14 cellular contexts compared by ENCODE assay signal in genomic region chr22:45969414-45969799, GRCh38. TPM values are rescaled to one million over a fixed set of nuclear protein-coding genes. Genes with fewer than 3 reads are reported as not detected.
DNase-seq lines count a peak whose midpoint lies in the region; ATAC-seq, FAIRE-seq and TF ChIP-seq lines count a peak whose summit lies in the region.
"Had no signal": no experiment of that assay in that cellular context is flagged by ENCODE, and none has a peak within 500 bp of the region (broad histone marks: within the 10 kb centered on the region; RNA-seq: fewer than 3 reads in every experiment).

No MANE protein-coding gene starts in this region.

- CTCF ChIA-PET in IMR-90 (lab: Yijun Ruan, JAX): interaction anchor here (1.0 kb wide), 1 partner anchor 106 kb away, joined by 5 read pairs; no protein-coding TSS in a partner anchor

- H3K4me2 ChIP-seq in IMR-90 (ENCODE audit: low read depth, low read length): no peak overlapping the region
- peak overlapping the region; percentile 84 for H3K4me2 ChIP-seq in keratinocyte (ENCODE audit: control insufficient read depth, extremely low read depth, insufficient read depth, low read depth, low read length)

- peak overlapping the region; percentile 24; the same call in 1 of the 2 replicates for H4K91ac ChIP-seq in IMR-90 (ENCODE audit: insufficient read depth, low read depth, low read length)

- peak overlapping the region; percentile 44 for H2BK120ac ChIP-seq in IMR-90 (ENCODE audit: low read depth, low read length)

- in situ Hi-C loops in IMR-90 (cut with MboI; ENCODE audit: low sequenced_read_pairs): no loop called here
- in situ Hi-C loops in astrocyte of the spinal cord (cut with HindIII; ENCODE audit: low sequenced_read_pairs): no loop called here

- H3K14ac ChIP-seq in IMR-90 (replicated peaks; ENCODE audit: low read depth, low read length): no peak overlapping the region

- H4K5ac ChIP-seq in IMR-90 (ENCODE audit: low read depth, low read length): no peak overlapping the region

- dilution Hi-C loops in IMR-90 (cut with HindIII; ENCODE audit: low sequenced_read_pairs, unreplicated experiment): no loop called here
- dilution Hi-C loops in keratinocyte (cut with MboI; ENCODE audit: extremely low pct_ligation_motif_present, low sequenced_read_pairs): no loop called here

- H2AFZ ChIP-seq in IMR-90 (replicated peaks; ENCODE audit: low read length, poor library complexity): peak overlapping the region; percentile 67
- peak overlapping the region; percentile 65 for H2AFZ ChIP-seq in keratinocyte (ENCODE audit: control insufficient read depth, low read length)

- intact Hi-C loops in IMR-90 (cut with micrococcal nuclease) (no loop called here), adrenal gland (cut with DNase I) (no loop called here)

- H3K9ac ChIP-seq in IMR-90 (ENCODE audit: low read depth, low read length): no peak overlapping the region
- peak overlapping the region; percentile 66 for H3K9ac ChIP-seq in keratinocyte (ENCODE audit: control insufficient read depth, extremely low read depth, insufficient read depth, low read length)

- H4K8ac ChIP-seq in IMR-90 (ENCODE audit: low read depth in 2 of 2, low read length in 2 of 2): 0 out of 4 replicates have a peak overlapping the region, but pooled peaks of 1 of the 2 experiments have one; percentile 13

- H2BK15ac ChIP-seq in IMR-90 (ENCODE audit: low read depth, low read length): peak overlapping the region; percentile 38; the same call in 1 of the 3 replicates

- H3K27me3 ChIP-seq in IMR-90 (ENCODE audit: control insufficient read depth, insufficient read depth, low read length) (peaks cover 39% of the 10 kb centered on the region), keratinocyte (ENCODE audit: control insufficient read depth, extremely low read depth, insufficient read depth, low read length) (peaks cover 27% of the 10 kb centered on the region), adrenal gland (peaks cover 56% of the 10 kb centered on the region)

- H2BK20ac ChIP-seq in IMR-90 (ENCODE audit: low read depth, low read length): peak overlapping the region; percentile 16; the same call in 1 of the 2 replicates

- H3K18ac ChIP-seq in IMR-90 (ENCODE audit: low read depth, low read length): no peak overlapping the region

- H3K4ac ChIP-seq in IMR-90 (ENCODE audit: low read depth, low read length): peak overlapping the region; percentile 24; the same call in 1 of the 2 replicates

- H3K9me1 ChIP-seq in IMR-90 (ENCODE audit: insufficient read depth, low read length): peaks cover 10% of the 10 kb centered on the region
- peaks cover 5% of the 10 kb centered on the region for H3K9me1 ChIP-seq in keratinocyte (ENCODE audit: control insufficient read depth, extremely low read depth, insufficient read depth, low read length)

- FAIRE-seq in keratinocyte (lab: Jason Lieb, UNC): no peak

- H3K36me3 ChIP-seq in IMR-90 (ENCODE audit: control insufficient read depth, insufficient read depth, low read length) (no peaks in the 10 kb centered on the region), keratinocyte (ENCODE audit: control insufficient read depth in 2 of 2, extremely low read depth in 1 of 2, insufficient read depth in 2 of 2, low read length in 2 of 2) (no peaks in the 10 kb centered on the region), adrenal gland (replicated peaks in 1 of 2) (no peaks in the 10 kb centered on the region)
- H3K36me3 ChIP-seq: prostate gland, SJSA1 had no signal

- peaks cover 26% of the 10 kb centered on the region for H3K4me1 ChIP-seq in IMR-90 (ENCODE audit: control insufficient read depth, insufficient read depth, low read length)
- peaks cover 30% of the 10 kb centered on the region for H3K4me1 ChIP-seq in keratinocyte (ENCODE audit: control insufficient read depth, extremely low read depth, insufficient read depth, low read length)
- H3K4me1 ChIP-seq in adrenal gland (replicated peaks in 1 of 2): peaks cover 9 to 15% of the 10 kb centered on the region in 2 donors

- no peaks in the 10 kb centered on the region for H3K79me2 ChIP-seq in keratinocyte (ENCODE audit: control insufficient read depth, insufficient read depth, low read length)

- peaks cover 9% of the 10 kb centered on the region for H4K20me1 ChIP-seq in IMR-90 (ENCODE audit: insufficient read depth, low read length)
- peaks cover 6% of the 10 kb centered on the region for H4K20me1 ChIP-seq in keratinocyte (ENCODE audit: control insufficient read depth, extremely low read depth, insufficient read depth, low read length)

- no peak overlapping the region for H2AK9ac ChIP-seq in IMR-90 (replicated peaks; ENCODE audit: low read depth, low read length, poor library complexity)

- no peak for TF ChIP-seq RAD21 in IMR-90 (IDR thresholded peaks at IDR 0.05; ENCODE audit: low read length)

- ATAC-seq in IMR-90 (ENCODE audit: low read depth): peak; percentile 32

- H2BK5ac ChIP-seq in IMR-90 (ENCODE audit: low read depth, low read length, poor library complexity, severe bottlenecking): peak overlapping the region; percentile 13

- TF ChIP-seq CTCF in AG09309 (IDR thresholded peaks at IDR 0.05; ENCODE audit: control insufficient read depth, insufficient read depth, low read depth, low read length, missing control alignments) (peak; percentile 25), IMR-90 (conservative IDR thresholded peaks at IDR 0.05; ENCODE audit: low read depth, low read length) (0 out of 2 replicates have a peak, but pooled peaks have one; percentile 18), astrocyte of the spinal cord (IDR thresholded peaks at IDR 0.05; ENCODE audit: low read depth, low read length) (peak; percentile 25), keratinocyte (optimal IDR thresholded peaks at IDR 0.05 in 1 of 3, IDR thresholded peaks at IDR 0.05 in 1 of 3, conservative IDR thresholded peaks at IDR 0.05 in 1 of 3; ENCODE audit: extremely low read depth in 1 of 3, insufficient read depth in 2 of 3, low read length in 3 of 3) (peak in 2 of 3 experiments; percentile 26 to 29), adrenal gland (IDR thresholded peaks at IDR 0.05) (no peak)

- H3K23ac ChIP-seq in IMR-90 (ENCODE audit: low read depth, low read length): no peak overlapping the region

- TF ChIP-seq POLR2A in IMR-90 (IDR thresholded peaks at IDR 0.05; ENCODE audit: low read depth, low read length): no peak
- no peak for TF ChIP-seq POLR2A in adrenal gland (IDR thresholded peaks at IDR 0.05)

- 60% methylated on average over 3 of the region's 11 CpGs; no CpG with 5 or more reads in 1 of the 2 experiments for WGBS in IMR-90 (ENCODE audit: extremely low coverage in 2 of 2, insufficient read length in 1 of 2), 2 experiments
- 25 to 77% (median 70%) methylated on average over 2 to 11 of the region's 11 CpGs for WGBS in adrenal gland, 4 donors

- POLR2A ChIA-PET in IMR-90 (lab: Charles Lee; ENCODE audit: unreplicated experiment): no interaction called here

- H3K56ac ChIP-seq in IMR-90 (ENCODE audit: extremely low read depth, insufficient read depth, low read length): no peak overlapping the region

- H3K27ac ChIP-seq in IMR-90 (ENCODE audit: insufficient read depth, low read length) (no peak overlapping the region), keratinocyte (ENCODE audit: control insufficient read depth, insufficient read depth, low read length) (peak overlapping the region; percentile 70), adrenal gland (no peak overlapping the region)
- H3K27ac ChIP-seq: prostate gland had no signal

- no TSS peak for BruUV-seq in IMR-90 (replicated peaks; lab: Mats Ljungman, UMichigan)

- H2AK5ac ChIP-seq in IMR-90 (ENCODE audit: low read depth, low read length): peak overlapping the region; percentile 75

- H3K9me3 ChIP-seq in IMR-90 (ENCODE audit: control insufficient read depth, insufficient read depth, low read length): no peaks in the 10 kb centered on the region
- no peaks in the 10 kb centered on the region for H3K9me3 ChIP-seq in keratinocyte (ENCODE audit: control insufficient read depth, low read depth, low read length)
- no peaks in the 10 kb centered on the region for H3K9me3 ChIP-seq in adrenal gland (replicated peaks in 1 of 3)
- H3K9me3 ChIP-seq: prostate gland had no signal

- DNase-seq in AG09309 (ENCODE audit: low read depth) (no peak), IMR-90 (no peak), astrocyte of the spinal cord (ENCODE audit: low read depth, low spot score) (no peak), keratinocyte (ENCODE audit: low read depth, low spot score) (no peak), cerebellum (ENCODE audit: low spot score) (no peak), NCI-H1092 (lab: John Stamatoyannopoulos, UW) (no peak), adrenal gland (no peak)
- DNase-seq in activated naive CD4-positive, alpha-beta T cell treated with Interleukin-2 at 50 U/mL for 16 hours: no peak
- DNase-seq: DND-41 had no signal

- H3K4me3 ChIP-seq in AG09309 (ENCODE audit: control insufficient read depth, low read depth, low read length): no peak overlapping the region
- H3K4me3 ChIP-seq in IMR-90 (ENCODE audit: insufficient read depth, low read depth, low read length): no peak overlapping the region
- no peak overlapping the region for H3K4me3 ChIP-seq in astrocyte of the spinal cord (ENCODE audit: low read depth, low read length)
- peak overlapping the region in 2 of 3 experiments; percentile 34 to 46 for H3K4me3 ChIP-seq in keratinocyte (ENCODE audit: control insufficient read depth in 2 of 3, extremely low read depth in 1 of 3, insufficient read depth in 2 of 3, low read depth in 1 of 3, low read length in 3 of 3)
- H3K4me3 ChIP-seq in adrenal gland: no peak overlapping the region
- H3K4me3 ChIP-seq: prostate gland, SJSA1 had no signal

- H3K79me1 ChIP-seq in IMR-90 (ENCODE audit: low read depth in 1 of 2, low read length in 2 of 2): 0 out of 4 replicates have a peak, but pooled peaks cover 0 to 5% of the 10 kb centered on the region in 2 experiments

TF ChIP-seq in IMR-90, 13 proteins besides CTCF, POLR2A, EP300 and RAD21 (continues in another document):
- TF ChIP-seq FOS (IDR thresholded peaks at IDR 0.05; ENCODE audit: low read depth, low read length): no peak
- no peak for TF ChIP-seq MAZ (IDR thresholded peaks at IDR 0.05; ENCODE audit: borderline replicate concordance, low read depth, low read length)
- TF ChIP-seq SMC3 (IDR thresholded peaks at IDR 0.05; ENCODE audit: low read depth, low read length): no peak

RNA-seq across cellular contexts. Expression of gene WNT7B, which starts 7.6 kb away (rescaled TPM):
- total RNA-seq in IMR-90 (2012; rRNA removed): under 0.01 TPM in 2 replicates
- 0.15 and 0.16 TPM in 2 replicates for polyA plus RNA-seq in IMR-90 (2012; rRNA removed)
- 0.21 and 0.23 TPM in 2 replicates for polyA plus RNA-seq in IMR-90 (2012; cell fraction: cytosol; rRNA removed)
- 0.10 and 0.15 TPM in 2 replicates for polyA plus RNA-seq in IMR-90 (2012; cell fraction: nucleus; rRNA removed; ENCODE audit: low replicate concordance)
- polyA plus RNA-seq in keratinocyte: 1.5 to 1.7 TPM (median 1.7 TPM) in 3 replicates
- polyA plus RNA-seq in keratinocyte (2011; ENCODE audit: low read depth): 3.7 TPM
- polyA plus RNA-seq in keratinocyte (2011; cell fraction: cytosol; rRNA removed): 0.84 and 1.9 TPM in 2 replicates
- 1.7 and 2.4 TPM in 2 replicates for polyA plus RNA-seq in keratinocyte (2011; cell fraction: nucleus; rRNA removed)
- 6.6 and 6.8 TPM in 2 replicates for polyA plus RNA-seq in keratinocyte (2012; ENCODE audit: low replicate concordance)
- 1.9 to 4.9 TPM (median 3.9 TPM) in 3 replicates for polyA minus RNA-seq in keratinocyte
- 5.0 TPM for polyA minus RNA-seq in keratinocyte (2011; cell fraction: cytosol; rRNA and poly(A)+ RNA removed)
- polyA minus RNA-seq in keratinocyte (2011; cell fraction: nucleus; rRNA and poly(A)+ RNA removed): 3.7 and 7.1 TPM in 2 replicates
- total RNA-seq in cerebellum: 39.7 TPM
- total RNA-seq in adrenal gland: under 1 TPM in 3 of 8 donors, not detected in 5; 0.07 to 0.24 (median 0.13) TPM
- polyA plus RNA-seq in adrenal gland: under 1 TPM in 1 of 3 donors, not detected in 2; 0.16 TPM
- total RNA-seq: activated CD8-positive, alpha-beta memory T cell treated with anti-CD3 and anti-CD28 coated beads for 36 hours; cardiac septum; endothelial cell of umbilical vein had no signal
- polyA plus RNA-seq: endothelial cell of umbilical vein had no signal

Comparison
In these comparisons a context has a peak if more than half of its experiments do, and no peak if none do; other contexts are left out.
1. H3K4me3 ChIP-seq: peak in keratinocyte (2 of 3); none in AG09309 (single experiment), IMR-90 (single experiment), astrocyte of the spinal cord (single experiment) and adrenal gland (0 of 4).
2. CTCF ChIP-seq: peak in AG09309 (single experiment), IMR-90 (single experiment), astrocyte of the spinal cord (single experiment) and keratinocyte (2 of 3); none in adrenal gland (0 of 6).
3. RNA of gene WNT7B, which starts 7.6 kb away (total RNA-seq): 39.7 TPM in cerebellum (single experiment); 0.07 to 0.24 TPM in adrenal gland and under 0.01 TPM in IMR-90; every median in the first group is over 10 times any median in the second.